Comparison of ENCODE assay signal across 8 cellular contexts in genomic region chr1:1471389-1472045, GRCh38. TPM values are rescaled to one million over a fixed set of nuclear protein-coding genes. Genes with fewer than 3 reads are reported as not detected.
A peak's percentile ranks its signal among the peaks of the same experiment; 100 is the strongest.
DNase-seq lines count a peak whose midpoint lies in the region; ATAC-seq and TF ChIP-seq lines count a peak whose summit lies in the region.

Gene ATAD3B (plus strand): TSS chr1:1471765. CDS start chr1:1471885, 120 bp downstream.

- no peaks in the 10 kb centered on the region for H3K9me3 Mint-ChIP-seq in naive B cell
- no peaks in the 10 kb centered on the region for H3K9me3 Mint-ChIP-seq in stimulated activated effector memory CD8-positive, alpha-beta T cell treated with anti-CD3 and anti-CD28 coated beads, Interleukin-12 subunit alpha, Interleukin-12 subunit beta, amount 100 ng/mL, for 72 hours

- H3K27me3 ChIP-seq in DOHH2 (ENCODE audit: control insufficient read depth, low read length) (no peaks in the 10 kb centered on the region), GM23248 (replicated peaks; ENCODE audit: insufficient read depth) (no peaks in the 10 kb centered on the region)

- H2AFZ ChIP-seq in GM23248, result peak within 1 kb of the TSS; percentile 94

- H3K27ac Mint-ChIP-seq in naive B cell, result peak within 1 kb of the TSS; percentile 67 to 97 (median 93)
- H3K27ac Mint-ChIP-seq in stimulated activated effector memory CD8-positive, alpha-beta T cell treated with anti-CD3 and anti-CD28 coated beads, Interleukin-12 subunit alpha, Interleukin-12 subunit beta, amount 100 ng/mL, for 72 hours, result peak within 1 kb of the TSS; percentile 78

- peak within 1 kb of the TSS; percentile 100 for H3K4me3 ChIP-seq in DOHH2 (ENCODE audit: low read length)
- H3K4me3 ChIP-seq in GM23248, result peak within 1 kb of the TSS; percentile 95

- H3K4me2 ChIP-seq in DOHH2 (ENCODE audit: low read length), result peak within 1 kb of the TSS; percentile 92
- peak within 1 kb of the TSS; percentile 98 for H3K4me2 ChIP-seq in GM23248 (ENCODE audit: unreplicated experiment)

- H3K36me3 ChIP-seq in DOHH2 (ENCODE audit: control insufficient read depth, low read length) (peaks cover 14% of the 10 kb centered on the region), GM23248 (ENCODE audit: low read depth) (no peaks in the 10 kb centered on the region)

- no peaks in the 10 kb centered on the region for H3K27me3 Mint-ChIP-seq in naive B cell

- H3K9me3 ChIP-seq in DOHH2 (ENCODE audit: control insufficient read depth, insufficient read depth, low read length), result no peaks in the 10 kb centered on the region
- H3K9me3 ChIP-seq in GM23248 (ENCODE audit: low read depth), result no peaks in the 10 kb centered on the region

- peaks cover 12 to 38% (median 35%) of the 10 kb centered on the region in 3 donors for H3K4me1 Mint-ChIP-seq in naive B cell
- H3K4me1 Mint-ChIP-seq in stimulated activated effector memory CD8-positive, alpha-beta T cell treated with anti-CD3 and anti-CD28 coated beads, Interleukin-12 subunit alpha, Interleukin-12 subunit beta, amount 100 ng/mL, for 72 hours, result peaks cover 14% of the 10 kb centered on the region

- peak; percentile 94 to 95 for ATAC-seq in naive B cell (ENCODE audit: low read depth in 2 of 2)
- ATAC-seq in stimulated activated effector memory CD8-positive, alpha-beta T cell treated with anti-CD3 and anti-CD28 coated beads, Interleukin-12 subunit alpha, Interleukin-12 subunit beta, amount 100 ng/mL, for 72 hours, result peak; percentile 97

- peaks cover 59% of the 10 kb centered on the region for H3K79me2 ChIP-seq in DOHH2 (ENCODE audit: control insufficient read depth, low read length)
- H3K79me2 ChIP-seq in GM23248 (ENCODE audit: insufficient read depth), result peaks cover 49% of the 10 kb centered on the region

- no peaks in the 10 kb centered on the region for H3K36me3 Mint-ChIP-seq in naive B cell
- peaks cover 23% of the 10 kb centered on the region for H3K36me3 Mint-ChIP-seq in stimulated activated effector memory CD8-positive, alpha-beta T cell treated with anti-CD3 and anti-CD28 coated beads, Interleukin-12 subunit alpha, Interleukin-12 subunit beta, amount 100 ng/mL, for 72 hours

- no peaks in the 10 kb centered on the region for H3K9me2 ChIP-seq in DOHH2 (replicated peaks; ENCODE audit: control insufficient read depth, low read length)
- no peaks in the 10 kb centered on the region for H3K9me2 ChIP-seq in GM23248 (ENCODE audit: insufficient read depth)

- H3K4me3 Mint-ChIP-seq in naive B cell, result peak within 1 kb of the TSS; percentile 82 to 97 (median 92)
- peak within 1 kb of the TSS; percentile 79 for H3K4me3 Mint-ChIP-seq in stimulated activated effector memory CD8-positive, alpha-beta T cell treated with anti-CD3 and anti-CD28 coated beads, Interleukin-12 subunit alpha, Interleukin-12 subunit beta, amount 100 ng/mL, for 72 hours

- H3K4me1 ChIP-seq in DOHH2 (ENCODE audit: control insufficient read depth, low read length) (peaks cover 16% of the 10 kb centered on the region), GM23248 (ENCODE audit: insufficient read depth) (peaks cover 5% of the 10 kb centered on the region; the same call in 1 of the 2 replicates)

- H3F3A ChIP-seq in DOHH2 (ENCODE audit: control insufficient read depth, insufficient read depth), result peaks cover 10% of the 10 kb centered on the region
- peaks cover 13% of the 10 kb centered on the region for H3F3A ChIP-seq in GM23248 (ENCODE audit: insufficient read depth)

- in situ Hi-C loops in GM23248 (cut with MboI), result no loop called here

- H4K20me1 ChIP-seq in DOHH2 (ENCODE audit: control insufficient read depth, insufficient read depth, low read depth, low read length), result peaks cover 6% of the 10 kb centered on the region; the same call in 1 of the 2 replicates
- H4K20me1 ChIP-seq in GM23248 (ENCODE audit: insufficient read depth), result no peaks in the 10 kb centered on the region

- DNase-seq in GM23248 (peak; percentile 97), Kasumi-1 (lab: John Stamatoyannopoulos, UW) (peak; percentile 84), RPMI8226 (peak; percentile 98), fibroblast of gingiva (ENCODE audit: low read depth) (peak; percentile 88), naive B cell (peak; percentile 88)
- peak; percentile 76 to 86 for DNase-seq in activated T-helper 1 cell treated with anti-CD3 and anti-CD28 coated beads, Interleukin-2, amount 50 U/mL, for 16 hours (ENCODE audit: low read depth in 1 of 2, low spot score in 1 of 2)
- DNase-seq in stimulated activated effector memory CD8-positive, alpha-beta T cell treated with anti-CD3 and anti-CD28 coated beads, Interleukin-12 subunit alpha, Interleukin-12 subunit beta, amount 100 ng/mL, for 72 hours (ENCODE audit: low spot score in 2 of 2), result peak; percentile 84 to 95

- no peak for TF ChIP-seq CTCF in DOHH2 (IDR thresholded peaks at IDR 0.05; ENCODE audit: low read depth, low read length, poor library complexity, severe bottlenecking)

- H3K27ac ChIP-seq in DOHH2 (ENCODE audit: low read depth, low read length) (peak within 1 kb of the TSS; percentile 57), GM23248 (peak within 1 kb of the TSS; percentile 83)

- peak within 1 kb of the TSS; percentile 86 for H3K9ac ChIP-seq in GM23248

- 1 to 2% methylated on average over 14 to 53 of the region's 87 CpGs for WGBS in GM23248 (ENCODE audit: low coverage in 1 of 2, low lambda C conversion rate in 2 of 2, missing lambda C conversion rate in 2 of 2), 2 experiments

RNA-seq across cellular contexts. Expression of gene ATAD3B, which starts in this region (rescaled TPM):
- 20.2 and 34.7 TPM in 2 replicates for total RNA-seq in GM23248 (2014; rRNA removed; shearing (Covaris generic))
- polyA plus RNA-seq in GM23248 (2016; fragmentation: Nextera tagmentation; extraction: Ambion mirVana) (11.6 and 12.1 TPM in 2 replicates), naive B cell (ENCODE audit: low read depth in 6 of 6) (10 to 100 TPM in 1 of 6 donors, 1 to 10 TPM in 3, under 1 TPM in 2; 0.20 to 10.2 (median 2.9) TPM)

Comparison
In these comparisons a context has a peak if more than half of its experiments do, and no peak if none do; other contexts are left out.
1. Peak in every context shown above with its lines: DNase-seq, ATAC-seq, H3K4me3 ChIP-seq and H3K27ac ChIP-seq.